ENCODE assay signal across 14 cellular contexts in the genomic region with DNA sequence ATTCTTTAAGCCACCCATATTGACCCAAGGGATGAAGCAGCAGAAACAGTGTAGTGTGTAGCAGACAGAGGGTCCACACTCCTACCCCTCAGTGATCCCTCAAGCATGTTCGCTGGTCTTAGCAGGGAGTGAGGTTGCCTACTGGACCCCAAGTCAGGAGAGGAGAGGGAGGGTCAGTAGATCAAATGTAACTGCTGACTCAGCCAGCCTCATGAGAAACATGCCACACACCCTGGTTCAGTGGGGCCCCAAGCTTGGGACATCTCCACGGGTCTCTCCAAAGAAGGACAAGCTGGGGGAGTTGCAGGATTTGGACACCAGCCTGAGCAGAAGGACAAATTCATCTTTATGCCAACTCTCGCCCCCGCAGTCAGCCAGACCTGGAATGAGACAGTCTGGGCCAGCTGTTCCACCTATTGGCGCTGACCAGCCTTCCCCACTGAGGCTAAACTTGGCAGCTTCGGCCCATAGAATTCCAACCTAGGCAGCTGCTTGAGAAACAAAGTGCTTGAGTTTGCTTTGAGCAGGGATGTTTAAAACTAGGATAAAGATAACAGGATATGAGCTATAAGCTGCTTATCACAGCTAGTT.
DNase-seq lines count a peak whose midpoint lies in the region; ATAC-seq and TF ChIP-seq lines count a peak whose summit lies in the region.
"Had no signal": no experiment of that assay in that cellular context is flagged by ENCODE, and none has a peak within 500 bp of the region (broad histone marks: within the 10 kb centered on the region; RNA-seq: fewer than 3 reads in every experiment).

No MANE protein-coding gene starts in this region.

- in situ Hi-C loops in transverse colon (cut with MboI; ENCODE audit: low pct_ligation_motif_present in 1 of 4, low pct_unique_long_range_greater_than_20kb in 1 of 4, low sequenced_read_pairs in 3 of 4), result no loop called here

- no peak for TF ChIP-seq EP300 in transverse colon (IDR thresholded peaks at IDR 0.05; ENCODE audit: low read depth)

- H2AFZ ChIP-seq in fibroblast of lung (ENCODE audit: low read length), result no peak overlapping the region

- H3K27ac ChIP-seq in fibroblast of lung (ENCODE audit: insufficient read depth, low read length) (no peak overlapping the region), muscle layer of duodenum (ENCODE audit: low read length) (peak overlapping the region; percentile 64), transverse colon (peak overlapping the region; percentile 52 to 72 (median 69))

- H3K4me1 ChIP-seq in fibroblast of lung (ENCODE audit: control insufficient read depth, extremely low read depth, insufficient read depth, low read length) (peaks cover 34% of the 10 kb centered on the region), muscle layer of duodenum (ENCODE audit: control insufficient read depth in 1 of 2, insufficient read depth in 2 of 2, low read length in 2 of 2) (peaks cover 36 to 56% of the 10 kb centered on the region in 2 donors), transverse colon (peaks cover 18 to 57% (median 47%) of the 10 kb centered on the region in 4 donors)

- H3K4me3 ChIP-seq in fibroblast of lung (replicated peaks in 1 of 4; ENCODE audit: control extremely low read depth in 1 of 4, insufficient read depth in 1 of 4, low read depth in 3 of 4, low read length in 4 of 4) (no peak overlapping the region), muscle layer of duodenum (ENCODE audit: low read depth in 1 of 2, low read length in 2 of 2) (no peak overlapping the region), transverse colon (no peak overlapping the region)

- H3K36me3 ChIP-seq in fibroblast of lung (ENCODE audit: control insufficient read depth, insufficient read depth, low read length), result no peaks in the 10 kb centered on the region
- peaks cover 0 to 4% of the 10 kb centered on the region in 2 donors for H3K36me3 ChIP-seq in muscle layer of duodenum (ENCODE audit: control insufficient read depth in 1 of 2, insufficient read depth in 2 of 2, low read length in 2 of 2)
- no peaks in the 10 kb centered on the region for H3K36me3 ChIP-seq in transverse colon

- TF ChIP-seq POLR2A in transverse colon (IDR thresholded peaks at IDR 0.05), result no peak

- DNase-seq in fibroblast of lung (ENCODE audit: low read depth in 2 of 2) (peak; percentile 56 to 94), transverse colon (no peak), AG08396 (ENCODE audit: low spot score) (no peak)
- DNase-seq in stimulated activated CD4-positive, alpha-beta T cell treated with anti-CD3 and anti-CD28 coated beads, Interleukin-2, amount 100 ng/mL, for 24 hours, result no peak
- DNase-seq: activated CD4-positive, alpha-beta T cell treated with anti-CD3 and anti-CD28 coated beads, Interleukin-2, amount 10 ng/mL, durations not matched to agents 7 days and 5 days; amygdala; GDM1; hypothalamus; small intestine; stimulated activated naive CD8-positive, alpha-beta T cell treated with anti-CD3 and anti-CD28 coated beads, Interleukin-15, amount 100 ng/mL, for 72 hours had no signal

- H3K4me2 ChIP-seq in fibroblast of lung (ENCODE audit: extremely low read depth, insufficient read depth, low read length), result no peak overlapping the region

- TF ChIP-seq CTCF in fibroblast of lung (conservative IDR thresholded peaks at IDR 0.05 in 1 of 2, IDR thresholded peaks at IDR 0.05 in 1 of 2; ENCODE audit: low read depth in 1 of 2, low read length in 2 of 2) (no peak), transverse colon (IDR thresholded peaks at IDR 0.05) (no peak)

- H3K9me3 ChIP-seq in fibroblast of lung (ENCODE audit: control insufficient read depth, insufficient read depth, low read depth, low read length), result no peaks in the 10 kb centered on the region
- no peaks in the 10 kb centered on the region for H3K9me3 ChIP-seq in muscle layer of duodenum (ENCODE audit: control insufficient read depth in 1 of 2, low read length in 2 of 2)
- H3K9me3 ChIP-seq in transverse colon, result no peaks in the 10 kb centered on the region

- 77% methylated on average over 6 of the region's 6 CpGs; no CpG with 5 or more reads in 1 of the 2 donors for WGBS in transverse colon (ENCODE audit: low coverage in 1 of 2), 2 donors

- ATAC-seq in SK-N-SH treated with all-trans-retinoic acid at 6 μM for 48 hours, result peak; percentile 20; the same call in 2 of the 3 replicates
- no peak for ATAC-seq in GM21423 (IDR thresholded peaks at IDR 0.05; ENCODE audit: unreplicated experiment)
- ATAC-seq in GM18498 (IDR thresholded peaks at IDR 0.05; ENCODE audit: unreplicated experiment), result no peak
- ATAC-seq: stimulated activated naive CD8-positive, alpha-beta T cell treated with anti-CD3 and anti-CD28 coated beads, Interleukin-15, amount 100 ng/mL, for 72 hours had no signal

- intact Hi-C loops in transverse colon (cut with DNase I; ENCODE audit: low total_unique reads), result loop anchor here (10.0 kb wide), 1 partner anchor 60 kb away; no protein-coding TSS in a partner anchor

- no peaks in the 10 kb centered on the region for H4K20me1 ChIP-seq in fibroblast of lung (ENCODE audit: control insufficient read depth, extremely low read depth, insufficient read depth, low read length)

- H3K27me3 ChIP-seq in fibroblast of lung (ENCODE audit: control insufficient read depth, insufficient read depth, low read length) (no peaks in the 10 kb centered on the region), muscle layer of duodenum (ENCODE audit: low read depth, low read length) (no peaks in the 10 kb centered on the region), transverse colon (no peaks in the 10 kb centered on the region)

- no peak overlapping the region for H3K9ac ChIP-seq in fibroblast of lung (ENCODE audit: insufficient read depth, low read length)

- H3K79me2 ChIP-seq in fibroblast of lung (ENCODE audit: control insufficient read depth, insufficient read depth, low read length), result no peaks in the 10 kb centered on the region

TF ChIP-seq in SK-N-SH treated with all-trans-retinoic acid at 6 μM for 48 hours, 23 proteins besides CTCF, POLR2A, EP300 and RAD21:
- TF ChIP-seq ZNF565 (CRISPR knock-in tag; conservative IDR thresholded peaks at IDR 0.05; ENCODE audit: low read depth), result no peak
- no peak for TF ChIP-seq ZFP30 (CRISPR knock-in tag; IDR thresholded peaks at IDR 0.05)
- no peak for TF ChIP-seq ESRRG (CRISPR knock-in tag; IDR thresholded peaks at IDR 0.05)
- no peak for TF ChIP-seq ZFP3 (CRISPR knock-in tag; IDR thresholded peaks at IDR 0.05)
- TF ChIP-seq PPARA (CRISPR knock-in tag; IDR thresholded peaks at IDR 0.05; ENCODE audit: borderline replicate concordance), result no peak
- no peak for TF ChIP-seq SNAI2 (CRISPR knock-in tag; IDR thresholded peaks at IDR 0.05)
- TF ChIP-seq TOX (CRISPR knock-in tag; IDR thresholded peaks at IDR 0.05; ENCODE audit: borderline replicate concordance), result no peak
- TF ChIP-seq ZC3H10 (CRISPR knock-in tag; IDR thresholded peaks at IDR 0.05), result no peak
- no peak for TF ChIP-seq ISL1 (CRISPR knock-in tag; IDR thresholded peaks at IDR 0.05)
- TF ChIP-seq CSDC2 (CRISPR knock-in tag; IDR thresholded peaks at IDR 0.05), result no peak
- no peak for TF ChIP-seq ZNF70 (CRISPR knock-in tag; IDR thresholded peaks at IDR 0.05)
- no peak for TF ChIP-seq GLIS3 (CRISPR knock-in tag; IDR thresholded peaks at IDR 0.05)
- TF ChIP-seq RARB (CRISPR knock-in tag; IDR thresholded peaks at IDR 0.05), result no peak
- TF ChIP-seq OSR1 (CRISPR knock-in tag; IDR thresholded peaks at IDR 0.05), result no peak
- no peak for TF ChIP-seq CREB5 (CRISPR knock-in tag; IDR thresholded peaks at IDR 0.05; ENCODE audit: low read depth)

Comparison
In these comparisons a context has a peak if more than half of its experiments do, and no peak if none do; other contexts are left out.
1. DNase-seq: peak in fibroblast of lung (2 of 2); none in transverse colon (single experiment), stimulated activated CD4-positive, alpha-beta T cell treated with anti-CD3 and anti-CD28 coated beads, Interleukin-2, amount 100 ng/mL, for 24 hours (0 of 2) and AG08396 (single experiment).